16 cellular contexts compared by ENCODE assay signal in the genomic region with DNA sequence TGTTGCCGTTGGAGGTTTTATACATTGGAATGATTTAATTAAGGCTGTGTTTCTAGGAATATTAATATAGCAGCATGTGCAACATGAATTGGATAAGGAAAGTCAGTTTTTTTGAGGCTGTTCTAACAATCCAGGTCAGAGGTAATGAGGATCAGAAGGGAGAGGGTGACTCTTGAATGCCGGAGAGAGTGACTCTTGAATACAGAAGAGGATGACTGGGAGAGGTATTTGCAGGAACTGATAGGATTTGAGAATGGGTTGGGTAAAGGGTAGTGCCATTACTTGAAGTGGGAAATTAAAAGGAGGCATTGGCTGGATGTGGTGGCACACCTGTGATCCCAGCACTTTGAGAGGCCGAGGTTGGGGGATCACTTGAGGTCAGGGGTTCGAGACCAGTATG.
"Had no signal": no experiment of that assay in that cellular context is flagged by ENCODE, and none has a peak within 500 bp of the region (broad histone marks: within the 10 kb centered on the region; RNA-seq: fewer than 3 reads in every experiment).

No MANE protein-coding gene starts in this region.

- ATAC-seq: natural killer cell treated with Interleukin-12 subunit alpha and Interleukin-12 subunit beta and Interleukin-15 and Interleukin-18, amount 100 ng/mL, for 72 hours; right cardiac atrium had no signal

- DNase-seq: activated CD4-positive, alpha-beta T cell treated with anti-CD3 and anti-CD28 coated beads, Interleukin-2, amount 10 ng/mL, durations not matched to agents 7 days and 5 days; activated naive CD4-positive, alpha-beta T cell treated with anti-CD3 and anti-CD28 coated beads for 36 hours; caudate nucleus; effector CD8-positive, alpha-beta T cell; foreskin fibroblast; hypothalamus; right cardiac atrium; stimulated activated CD4-positive, alpha-beta T cell treated with anti-CD3 and anti-CD28 coated beads, Interleukin-15, amount 100 ng/mL, for 24 hours; stimulated activated CD4-positive, alpha-beta T cell treated with anti-CD3 and anti-CD28 coated beads, Interleukin-4, amount 100 ng/mL, for 1 hour; stimulated activated naive CD4-positive, alpha-beta T cell had no signal

- H3K4me1 Mint-ChIP-seq: activated CD4-positive, alpha-beta T cell treated with anti-CD3 and anti-CD28 coated beads, Interleukin-2, amount 10 ng/mL, durations not matched to agents 7 days and 5 days had no signal

- H3K4me3 Mint-ChIP-seq: activated CD4-positive, alpha-beta T cell treated with anti-CD3 and anti-CD28 coated beads, Interleukin-2, amount 10 ng/mL, durations not matched to agents 7 days and 5 days; activated naive CD4-positive, alpha-beta T cell treated with anti-CD3 and anti-CD28 coated beads for 36 hours; natural killer cell treated with Interleukin-12 subunit alpha and Interleukin-12 subunit beta and Interleukin-15 and Interleukin-18, amount 100 ng/mL, for 72 hours; T-helper 2 cell treated with Interferon-gamma antibody and Interleukin-4, amounts not matched to agents 5 μg/mL and 100 μg/mL, for 36 hours had no signal

- H3K36me3 Mint-ChIP-seq: natural killer cell treated with Interleukin-12 subunit alpha and Interleukin-12 subunit beta and Interleukin-15 and Interleukin-18, amount 100 ng/mL, for 72 hours had no signal

- H3K4me3 ChIP-seq: coronary artery, prostate gland, skin epidermis, tibial nerve had no signal

- H3K9me3 Mint-ChIP-seq: activated CD4-positive, alpha-beta T cell treated with anti-CD3 and anti-CD28 coated beads, Interleukin-2, amount 10 ng/mL, durations not matched to agents 7 days and 5 days; activated naive CD4-positive, alpha-beta T cell treated with anti-CD3 and anti-CD28 coated beads for 36 hours; natural killer cell treated with Interleukin-12 subunit alpha and Interleukin-12 subunit beta and Interleukin-15 and Interleukin-18, amount 100 ng/mL, for 72 hours; T-helper 2 cell treated with Interferon-gamma antibody and Interleukin-4, amounts not matched to agents 5 μg/mL and 100 μg/mL, for 36 hours had no signal

- H3K27ac Mint-ChIP-seq: activated CD4-positive, alpha-beta T cell treated with anti-CD3 and anti-CD28 coated beads, Interleukin-2, amount 10 ng/mL, durations not matched to agents 7 days and 5 days; activated naive CD4-positive, alpha-beta T cell treated with anti-CD3 and anti-CD28 coated beads for 36 hours; natural killer cell treated with Interleukin-12 subunit alpha and Interleukin-12 subunit beta and Interleukin-15 and Interleukin-18, amount 100 ng/mL, for 72 hours; T-helper 2 cell treated with Interferon-gamma antibody and Interleukin-4, amounts not matched to agents 5 μg/mL and 100 μg/mL, for 36 hours had no signal

- H3K36me3 ChIP-seq: prostate gland, tibial nerve had no signal

- H3K27ac ChIP-seq: coronary artery, prostate gland, skin epidermis, tibial nerve had no signal
